24 cellular contexts compared by ENCODE assay signal in genomic region chr1:37731312-37732019, GRCh38. TPM values are rescaled to one million over a fixed set of nuclear protein-coding genes. Genes with fewer than 3 reads are reported as not detected.
"Had no signal": no experiment of that assay in that cellular context is flagged by ENCODE, and none has a peak within 500 bp of the region (broad histone marks: within the 10 kb centered on the region; RNA-seq: fewer than 3 reads in every experiment).

No MANE protein-coding gene starts in this region.

- H3K4me3 Mint-ChIP-seq: activated CD4-positive, alpha-beta memory T cell treated with anti-CD3 and anti-CD28 coated beads, Interleukin-2, amount 10 ng/mL, durations not matched to agents 7 days and 5 days; activated CD4-positive, alpha-beta T cell treated with anti-CD3 and anti-CD28 coated beads, Interleukin-2, amount 10 ng/mL, durations not matched to agents 7 days and 5 days; activated naive CD4-positive, alpha-beta T cell treated with anti-CD3 and anti-CD28 coated beads, Interleukin-2, amount 50 U/mL, for 24 hours; activated naive CD8-positive, alpha-beta T cell treated with anti-CD3 and anti-CD28 coated beads, Interleukin-2, amount 50 U/mL, for 24 hours; activated T-cell treated with anti-CD3 and anti-CD28 coated beads, Interleukin-2, amount 50 U/mL, for 4 hours; activated T-helper 17 cell treated with anti-CD3 and anti-CD28 coated beads, Interleukin-2, amount 50 U/mL, for 72 hours; WTC11 had no signal

- H3K4me3 ChIP-seq: hepatocyte, testis, transverse colon had no signal

- H3K27ac Mint-ChIP-seq: activated CD4-positive, alpha-beta memory T cell treated with anti-CD3 and anti-CD28 coated beads, Interleukin-2, amount 10 ng/mL, durations not matched to agents 7 days and 5 days; activated CD4-positive, alpha-beta T cell treated with anti-CD3 and anti-CD28 coated beads, Interleukin-2, amount 10 ng/mL, durations not matched to agents 7 days and 5 days; activated naive CD4-positive, alpha-beta T cell treated with anti-CD3 and anti-CD28 coated beads, Interleukin-2, amount 50 U/mL, for 24 hours; activated naive CD8-positive, alpha-beta T cell treated with anti-CD3 and anti-CD28 coated beads, Interleukin-2, amount 50 U/mL, for 24 hours; activated T-helper 17 cell treated with anti-CD3 and anti-CD28 coated beads, Interleukin-2, amount 50 U/mL, for 72 hours; naive thymus-derived CD4-positive, alpha-beta T cell; WTC11 had no signal

- ATAC-seq: activated naive CD8-positive, alpha-beta T cell treated with anti-CD3 and anti-CD28 coated beads, Interleukin-2, amount 50 U/mL, for 24 hours; activated T-cell treated with anti-CD3 and anti-CD28 coated beads, Interleukin-2, amount 50 U/mL, for 4 hours; activated T-helper 17 cell treated with anti-CD3 and anti-CD28 coated beads, Interleukin-2, amount 50 U/mL, for 72 hours; naive thymus-derived CD4-positive, alpha-beta T cell; right cardiac atrium; WTC11 had no signal

- H3K36me3 Mint-ChIP-seq: activated naive CD4-positive, alpha-beta T cell treated with anti-CD3 and anti-CD28 coated beads, Interleukin-2, amount 50 U/mL, for 24 hours; WTC11 had no signal

- H3K9me3 ChIP-seq: testis, transverse colon had no signal

- DNase-seq: activated CD4-positive, alpha-beta memory T cell treated with anti-CD3 and anti-CD28 coated beads, Interleukin-2, amount 10 ng/mL, durations not matched to agents 7 days and 5 days; activated CD4-positive, alpha-beta T cell treated with anti-CD3 and anti-CD28 coated beads for 1 hour; activated CD4-positive, alpha-beta T cell treated with anti-CD3 and anti-CD28 coated beads, Interleukin-2, amount 10 ng/mL, durations not matched to agents 7 days and 5 days; activated gamma-delta T cell treated with Interleukin-2 at 50 U/mL for 16 hours; activated naive CD8-positive, alpha-beta T cell treated with anti-CD3 and anti-CD28 coated beads, Interleukin-2, amount 50 U/mL, for 24 hours; activated T-cell treated with anti-CD3 and anti-CD28 coated beads, Interleukin-2, amount 50 U/mL, for 4 hours; central memory CD4-positive, alpha-beta T cell; dermis blood vessel endothelial cell; effector CD4-positive, alpha-beta T cell; glutamatergic neuron; kidney; midbrain; naive thymus-derived CD4-positive, alpha-beta T cell; right cardiac atrium; stimulated activated CD4-positive, alpha-beta T cell treated with anti-CD3 and anti-CD28 coated beads, Interleukin-2, amount 100 ng/mL, for 48 hours; stimulated activated naive CD4-positive, alpha-beta T cell treated with Interleukin-2 at 50 U/mL for 16 hours; T-helper 2 cell; testis had no signal

- H3K27me3 ChIP-seq: testis had no signal

- H3K4me1 Mint-ChIP-seq: activated CD4-positive, alpha-beta memory T cell treated with anti-CD3 and anti-CD28 coated beads, Interleukin-2, amount 10 ng/mL, durations not matched to agents 7 days and 5 days; activated CD4-positive, alpha-beta T cell treated with anti-CD3 and anti-CD28 coated beads, Interleukin-2, amount 10 ng/mL, durations not matched to agents 7 days and 5 days; activated naive CD8-positive, alpha-beta T cell treated with anti-CD3 and anti-CD28 coated beads, Interleukin-2, amount 50 U/mL, for 24 hours; activated T-helper 17 cell treated with anti-CD3 and anti-CD28 coated beads, Interleukin-2, amount 50 U/mL, for 72 hours; naive thymus-derived CD4-positive, alpha-beta T cell had no signal

- H3K36me3 ChIP-seq: transverse colon had no signal

- H3K27ac ChIP-seq: epithelial cell of prostate, hepatocyte, testis had no signal

- H3K4me1 ChIP-seq: testis had no signal

- H3K9me3 Mint-ChIP-seq: activated CD4-positive, alpha-beta memory T cell treated with anti-CD3 and anti-CD28 coated beads, Interleukin-2, amount 10 ng/mL, durations not matched to agents 7 days and 5 days; activated CD4-positive, alpha-beta T cell treated with anti-CD3 and anti-CD28 coated beads, Interleukin-2, amount 10 ng/mL, durations not matched to agents 7 days and 5 days; activated naive CD4-positive, alpha-beta T cell treated with anti-CD3 and anti-CD28 coated beads, Interleukin-2, amount 50 U/mL, for 24 hours; activated naive CD8-positive, alpha-beta T cell treated with anti-CD3 and anti-CD28 coated beads, Interleukin-2, amount 50 U/mL, for 24 hours; activated T-cell treated with anti-CD3 and anti-CD28 coated beads, Interleukin-2, amount 50 U/mL, for 4 hours; activated T-helper 17 cell treated with anti-CD3 and anti-CD28 coated beads, Interleukin-2, amount 50 U/mL, for 72 hours; WTC11 had no signal

RNA-seq across cellular contexts. Expression of gene EPHA10, which starts 33.5 kb away (rescaled TPM):
- total RNA-seq: activated CD4-positive, alpha-beta memory T cell treated with anti-CD3 and anti-CD28 coated beads, Interleukin-2, amount 10 ng/mL, durations not matched to agents 7 days and 5 days; activated CD4-positive, alpha-beta T cell treated with anti-CD3 and anti-CD28 coated beads, Interleukin-2, amount 10 ng/mL, durations not matched to agents 7 days and 5 days; dermis blood vessel endothelial cell had no signal
